In the genomic region with DNA sequence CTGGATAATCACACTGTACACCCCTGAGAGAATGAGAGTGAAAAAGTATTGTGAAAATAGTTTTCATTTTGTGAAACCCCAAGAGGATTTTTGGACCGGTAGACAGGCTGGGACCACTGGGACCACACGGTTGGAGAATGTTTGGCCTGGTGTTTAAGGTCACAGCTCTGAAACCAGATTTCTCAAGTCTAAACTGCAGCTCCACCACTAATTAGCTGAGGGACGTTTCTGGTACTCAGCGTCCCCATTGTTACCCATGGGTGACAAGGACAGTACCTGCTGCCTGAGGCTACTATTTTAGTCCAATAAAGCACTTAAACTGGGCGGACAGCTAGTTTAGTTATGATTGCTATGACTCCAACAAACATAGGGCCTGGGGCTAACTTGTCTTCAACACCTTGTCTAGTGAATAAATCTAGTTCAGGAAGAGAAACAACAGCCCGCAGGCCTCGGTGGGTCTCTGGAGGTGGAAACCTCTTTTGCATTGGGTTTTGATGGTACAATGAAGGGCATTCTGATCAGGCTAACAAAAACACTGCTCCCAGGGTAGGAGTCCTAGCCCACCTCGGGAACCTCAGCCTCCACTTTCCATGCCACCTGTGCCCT, we compare ENCODE assay signal across 8 cellular contexts. TPM values are rescaled to one million over a fixed set of nuclear protein-coding genes. Genes with fewer than 3 reads are reported as not detected.
A peak's percentile ranks its signal among the peaks of the same experiment; 100 is the strongest.
DNase-seq lines count a peak whose midpoint lies in the region; ATAC-seq and TF ChIP-seq lines count a peak whose summit lies in the region.

No MANE protein-coding gene starts in this region.

- H3K9me2 ChIP-seq in MM.1S (replicated peaks; ENCODE audit: insufficient read depth, low read length), result no peaks in the 10 kb centered on the region

- H3K27me3 Mint-ChIP-seq in CD14-positive monocyte (ENCODE audit: low read depth in 3 of 3) (peaks cover 0 to 60% (median 0%) of the 10 kb centered on the region in 3 donors), neural crest cell (ENCODE audit: low read depth) (peaks cover 5% of the 10 kb centered on the region)

- H3K4me1 Mint-ChIP-seq in CD14-positive monocyte (peaks cover 4% of the 10 kb centered on the region), neural crest cell (peaks cover 58% of the 10 kb centered on the region)

- TF ChIP-seq POLR2A in GM18505 (IDR thresholded peaks at IDR 0.05; ENCODE audit: borderline replicate concordance, extremely low read depth, insufficient read depth, insufficient read length), result no peak

- H3K36me3 ChIP-seq in MM.1S (replicated peaks; ENCODE audit: insufficient read depth, low read length) (no peaks in the 10 kb centered on the region), ectodermal cell (ENCODE audit: control insufficient read depth, insufficient read depth, low read length) (peaks cover 8% of the 10 kb centered on the region)

- H4K20me1 ChIP-seq in MM.1S (ENCODE audit: insufficient read depth, low read length), result no peaks in the 10 kb centered on the region

- peak overlapping the region; percentile 97 for H3K9ac ChIP-seq in MM.1S (ENCODE audit: low read length)

- H3K4me3 ChIP-seq in MM.1S (ENCODE audit: low read length) (peak overlapping the region; percentile 71), ectodermal cell (ENCODE audit: insufficient read depth, low read depth, low read length) (peak overlapping the region; percentile 66)

- H3K4me3 Mint-ChIP-seq in CD14-positive monocyte (peak overlapping the region; percentile 87 to 96), neural crest cell (peak overlapping the region; percentile 97)

- DNase-seq in CD14-positive monocyte (ENCODE audit: low spot score), result no peak
- DNase-seq in MM.1S, result no peak
- no peak for DNase-seq in neural crest cell (ENCODE audit: low read depth, low spot score)
- DNase-seq in activated CD4-positive, CD25-positive, alpha-beta regulatory T cell (lab: John Stamatoyannopoulos, UW), result no peak
- no peak for DNase-seq in DMS114 treated with DMSO at 0.1 percent for 48 hours (lab: John Stamatoyannopoulos, UW; ENCODE audit: unreplicated experiment)

- H3K4me2 ChIP-seq in MM.1S (ENCODE audit: low read depth, low read length), result peak overlapping the region; percentile 92

- no peak for TF ChIP-seq CTCF in CD14-positive monocyte (IDR thresholded peaks at IDR 0.05)
- TF ChIP-seq CTCF in MM.1S (IDR thresholded peaks at IDR 0.05; ENCODE audit: low read length), result no peak
- no peak for TF ChIP-seq CTCF in neural crest cell (conservative IDR thresholded peaks at IDR 0.05)

- no peaks in the 10 kb centered on the region for H3K9me3 ChIP-seq in MM.1S (replicated peaks; ENCODE audit: insufficient read depth, low read length)
- no peaks in the 10 kb centered on the region for H3K9me3 ChIP-seq in ectodermal cell (ENCODE audit: control insufficient read depth, low read length)

- H3K9me3 Mint-ChIP-seq in CD14-positive monocyte (peaks cover 0 to 11% (median 0%) of the 10 kb centered on the region in 7 donors), neural crest cell (no peaks in the 10 kb centered on the region)

- intact Hi-C loops in CD14-positive monocyte (cut with micrococcal nuclease), result loop anchor here in 1 of 2 donors (2.0 kb wide), 1 partner anchor 13 kb away; the partner anchor contains the start of gene CDK16

- H3F3A ChIP-seq in MM.1S (ENCODE audit: insufficient read depth, low read length), result peaks cover 13% of the 10 kb centered on the region

- ATAC-seq in GM19452 (IDR thresholded peaks at IDR 0.05; ENCODE audit: unreplicated experiment) (no peak), GM18505 (IDR thresholded peaks at IDR 0.05; ENCODE audit: unreplicated experiment) (no peak)

- H2AFZ ChIP-seq in MM.1S (ENCODE audit: low read length), result peak overlapping the region; percentile 75; the same call in 1 of the 2 replicates

- WGBS in ectodermal cell, 2 experiments, result 76 to 81% methylated on average over 6 to 8 of the region's 8 CpGs

- H3K4me1 ChIP-seq in MM.1S (ENCODE audit: low read length) (no peaks in the 10 kb centered on the region), ectodermal cell (ENCODE audit: control insufficient read depth, insufficient read depth, low read length) (peaks cover 5% of the 10 kb centered on the region)

- H3K27ac Mint-ChIP-seq in CD14-positive monocyte (peak overlapping the region; percentile 99 to 100 (median 100)), neural crest cell (ENCODE audit: unreplicated experiment) (peak overlapping the region; percentile 100)

- peaks cover 12 to 34% of the 10 kb centered on the region in 2 donors for H3K36me3 Mint-ChIP-seq in CD14-positive monocyte
- peaks cover 19% of the 10 kb centered on the region for H3K36me3 Mint-ChIP-seq in neural crest cell (ENCODE audit: low read depth)

- H3K79me2 ChIP-seq in MM.1S (ENCODE audit: low read length), result 0 out of 2 replicates have a peak, but pooled peaks cover 2% of the 10 kb centered on the region

- H3K27ac ChIP-seq in MM.1S (ENCODE audit: low read length), result peak overlapping the region; percentile 95; the same call in 1 of the 2 replicates
- H3K27ac ChIP-seq in ectodermal cell (ENCODE audit: insufficient read depth, low read depth, low read length, poor library complexity, severe bottlenecking), result peak overlapping the region; percentile 97

- H3K27me3 ChIP-seq in MM.1S (replicated peaks; ENCODE audit: insufficient read depth, low read length) (no peaks in the 10 kb centered on the region), ectodermal cell (ENCODE audit: control insufficient read depth, insufficient read depth, low read length, poor library complexity, severe bottlenecking) (no peaks in the 10 kb centered on the region)

RNA-seq across cellular contexts. Expression of gene USP11, which starts 0.5 kb away (rescaled TPM):
- 1 to 10 TPM; 6.7 to 8.8 TPM for polyA plus RNA-seq in CD14-positive monocyte
- 124 TPM for polyA plus RNA-seq in ectodermal cell (2013, experiment 1 of 4)
- 138 TPM for polyA plus RNA-seq in ectodermal cell (2013, experiment 2 of 4)
- 102 TPM for polyA plus RNA-seq in ectodermal cell (2013, experiment 3 of 4)
- polyA plus RNA-seq in ectodermal cell (2013, experiment 4 of 4), result 108 TPM
- total RNA-seq in neural crest cell, result 232 and 245 TPM in 2 replicates

RNA-seq across cellular contexts. Expression of gene CDK16, which starts 13.8 kb away (rescaled TPM):
- polyA plus RNA-seq in CD14-positive monocyte, result 10 to 100 TPM in 1 of 2 donors, 1 to 10 TPM in 1; 7.3 to 14.1 TPM
- 145 TPM for polyA plus RNA-seq in ectodermal cell (2013, experiment 1 of 4)
- polyA plus RNA-seq in ectodermal cell (2013, experiment 2 of 4), result 150 TPM
- polyA plus RNA-seq in ectodermal cell (2013, experiment 3 of 4), result 139 TPM
- polyA plus RNA-seq in ectodermal cell (2013, experiment 4 of 4), result 151 TPM
- 281 and 289 TPM in 2 replicates for total RNA-seq in neural crest cell

RNA-seq across cellular contexts. Expression of gene UBA1, which starts 38.7 kb away (rescaled TPM):
- polyA plus RNA-seq in CD14-positive monocyte, result 100 to 1,000 TPM; 125 to 150 TPM
- polyA plus RNA-seq in ectodermal cell (2013, experiment 1 of 4), result 360 TPM
- 370 TPM for polyA plus RNA-seq in ectodermal cell (2013, experiment 2 of 4)
- polyA plus RNA-seq in ectodermal cell (2013, experiment 3 of 4), result 262 TPM
- 287 TPM for polyA plus RNA-seq in ectodermal cell (2013, experiment 4 of 4)
- total RNA-seq in neural crest cell, result 484 and 498 TPM in 2 replicates
